ENCODE assay signal across 1 cellular context in the genomic region with DNA sequence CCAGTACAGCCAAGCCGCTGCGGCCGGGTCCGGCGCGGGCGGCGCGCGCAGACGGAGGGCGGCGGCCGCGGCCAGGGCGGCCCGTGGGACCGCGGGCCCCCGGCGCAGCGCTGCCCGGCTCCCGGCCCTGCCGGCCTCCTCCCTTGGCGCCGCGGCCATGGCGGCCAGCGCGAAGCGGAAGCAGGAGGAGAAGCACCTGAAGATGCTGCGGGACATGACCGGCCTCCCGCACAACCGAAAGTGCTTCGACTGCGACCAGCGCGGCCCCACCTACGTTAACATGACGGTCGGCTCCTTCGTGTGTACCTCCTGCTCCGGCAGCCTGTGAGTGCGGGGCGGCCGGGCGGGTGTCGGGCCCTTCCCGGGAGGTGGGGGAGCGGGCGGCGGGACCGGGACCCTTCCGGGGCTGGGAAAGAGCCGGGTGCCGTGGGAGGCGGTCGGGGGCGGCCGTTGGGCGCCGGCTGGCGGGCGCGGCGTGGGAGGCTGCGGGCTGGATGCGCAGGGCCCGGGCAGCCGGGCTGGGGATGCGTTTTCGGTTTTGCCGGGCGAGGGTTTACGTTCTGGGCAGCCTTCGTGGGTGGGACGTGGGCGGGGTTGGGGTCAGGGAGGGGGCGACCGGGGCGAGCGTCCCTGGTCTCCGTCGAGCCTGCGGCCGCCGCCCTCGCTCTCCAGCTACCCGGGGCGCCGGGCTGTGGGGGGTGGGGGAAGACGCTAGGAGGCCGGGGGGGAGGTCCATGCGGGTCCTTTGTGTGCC.
TF ChIP-seq lines count a peak whose summit lies in the region.

No MANE protein-coding gene starts in this region.

TF ChIP-seq in GM12878, 131 proteins besides CTCF, POLR2A, EP300 and RAD21 (continued from another document):
- TF ChIP-seq CEBPZ (IDR thresholded peaks at IDR 0.05; ENCODE audit: low read depth, low read length): no peak
- 0 out of 2 replicates have a peak, but pooled peaks have one; percentile 0 for TF ChIP-seq NR2F1 (conservative IDR thresholded peaks at IDR 0.05)
- 0 out of 2 replicates have a peak, but pooled peaks have one; percentile 35 for TF ChIP-seq GATAD2B (conservative IDR thresholded peaks at IDR 0.05; ENCODE audit: low read depth)
- 0 out of 2 replicates have a peak, but pooled peaks have one; percentile 22 for TF ChIP-seq NR2C1 (IDR thresholded peaks at IDR 0.05)
- TF ChIP-seq LARP7 (IDR thresholded peaks at IDR 0.05): 0 out of 2 replicates have a peak, but pooled peaks have one; percentile 5
- no peak for TF ChIP-seq HCFC1 (IDR thresholded peaks at IDR 0.05; ENCODE audit: low read length)
- peak; percentile 88; the same call in 1 of the 2 replicates for TF ChIP-seq ASH2L (IDR thresholded peaks at IDR 0.05; ENCODE audit: borderline replicate concordance, low read depth)
- TF ChIP-seq BRCA1 (IDR thresholded peaks at IDR 0.05; ENCODE audit: low read depth, low read length): no peak
- TF ChIP-seq E2F8 (IDR thresholded peaks at IDR 0.05; ENCODE audit: low read depth, partially characterized antibody): no peak
- no peak for TF ChIP-seq GABPA (IDR thresholded peaks at IDR 0.05; ENCODE audit: low read depth)
- no peak for TF ChIP-seq SPI1 (IDR thresholded peaks at IDR 0.05; ENCODE audit: borderline replicate concordance, insufficient read depth, low read depth, low read length)
- TF ChIP-seq TARDBP (IDR thresholded peaks at IDR 0.05; ENCODE audit: borderline replicate concordance): no peak
- peak; percentile 58; the same call in 1 of the 2 replicates for TF ChIP-seq YY1 (IDR thresholded peaks at IDR 0.05; ENCODE audit: low read depth, low read length)
- TF ChIP-seq, protein P1, sequence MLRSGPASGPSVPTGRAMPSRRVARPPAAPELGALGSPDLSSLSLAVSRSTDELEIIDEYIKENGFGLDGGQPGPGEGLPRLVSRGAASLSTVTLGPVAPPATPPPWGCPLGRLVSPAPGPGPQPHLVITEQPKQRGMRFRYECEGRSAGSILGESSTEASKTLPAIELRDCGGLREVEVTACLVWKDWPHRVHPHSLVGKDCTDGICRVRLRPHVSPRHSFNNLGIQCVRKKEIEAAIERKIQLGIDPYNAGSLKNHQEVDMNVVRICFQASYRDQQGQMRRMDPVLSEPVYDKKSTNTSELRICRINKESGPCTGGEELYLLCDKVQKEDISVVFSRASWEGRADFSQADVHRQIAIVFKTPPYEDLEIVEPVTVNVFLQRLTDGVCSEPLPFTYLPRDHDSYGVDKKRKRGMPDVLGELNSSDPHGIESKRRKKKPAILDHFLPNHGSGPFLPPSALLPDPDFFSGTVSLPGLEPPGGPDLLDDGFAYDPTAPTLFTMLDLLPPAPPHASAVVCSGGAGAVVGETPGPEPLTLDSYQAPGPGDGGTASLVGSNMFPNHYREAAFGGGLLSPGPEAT (IDR thresholded peaks at IDR 0.05; ENCODE audit: low read depth): no peak
- no peak for TF ChIP-seq SMAD5 (IDR thresholded peaks at IDR 0.05; ENCODE audit: low read depth)
- TF ChIP-seq ZNF217 (IDR thresholded peaks at IDR 0.05): no peak
- TF ChIP-seq NFYA (IDR thresholded peaks at IDR 0.05; ENCODE audit: borderline replicate concordance, low read depth, low read length): no peak
- TF ChIP-seq PAX8 (IDR thresholded peaks at IDR 0.05): no peak
- TF ChIP-seq EGR1 (IDR thresholded peaks at IDR 0.05; ENCODE audit: borderline replicate concordance in 1 of 2, low read depth in 2 of 2, low read length in 2 of 2): peak in 1 of 2 experiments; percentile 80; a peak in 2 of 3 replicates
- no peak for TF ChIP-seq RELA (IDR thresholded peaks at IDR 0.05; ENCODE audit: borderline replicate concordance, partially characterized antibody)
- peak; percentile 60; the same call in 1 of the 2 replicates for TF ChIP-seq SIN3A (IDR thresholded peaks at IDR 0.05; ENCODE audit: low read depth, low read length)
- 0 out of 2 replicates have a peak, but pooled peaks have one; percentile 49 for TF ChIP-seq DPF2 (IDR thresholded peaks at IDR 0.05)
- no peak for TF ChIP-seq TCF12 (IDR thresholded peaks at IDR 0.05; ENCODE audit: low read depth, low read length)
